ENCODE assay signal across 21 cellular contexts in genomic region chr1:81135524-81135923, GRCh38.
DNase-seq lines count a peak whose midpoint lies in the region; ATAC-seq and TF ChIP-seq lines count a peak whose summit lies in the region.
"Had no signal": no experiment of that assay in that cellular context is flagged by ENCODE, and none has a peak within 500 bp of the region (broad histone marks: within the 10 kb centered on the region; RNA-seq: fewer than 3 reads in every experiment).

No MANE protein-coding gene starts in this region.

- H3K23me2 ChIP-seq in H9 (ENCODE audit: insufficient read length, low read depth, low read length, poor library complexity, severe bottlenecking): no peaks in the 10 kb centered on the region

- ATAC-seq in WTC11: peak; percentile 55
- ATAC-seq: A549 had no signal

- POLR2A ChIA-PET in WTC11 (lab: Charles Lee): interaction anchor here (0.6 kb wide), 1 partner anchor 13 kb away, joined by 3 read pairs; no protein-coding TSS in a partner anchor

- H2BK12ac ChIP-seq in H9 (ENCODE audit: insufficient read length, low read depth, low read length) (no peak overlapping the region), neuronal stem cell (ENCODE audit: low read length) (no peak overlapping the region)

- peaks cover 2 to 4% of the 10 kb centered on the region in 2 experiments; a peak in 3 of 5 replicates for H3K9me3 Mint-ChIP-seq in H9
- peaks cover 14% of the 10 kb centered on the region for H3K9me3 Mint-ChIP-seq in WTC11
- H3K9me3 Mint-ChIP-seq: CD4-positive, alpha-beta T cell; HFFc6 had no signal

- H3K4me3 Mint-ChIP-seq in H9 (no peak overlapping the region), WTC11 (no peak overlapping the region)
- H3K4me3 Mint-ChIP-seq: CD14-positive monocyte; CD4-positive, alpha-beta T cell; CD8-positive, alpha-beta memory T cell; HFFc6 had no signal

- H3K27me3 ChIP-seq in H9 (ENCODE audit: insufficient read depth, low read length) (no peaks in the 10 kb centered on the region), neuronal stem cell (ENCODE audit: control insufficient read depth in 3 of 3, insufficient read depth in 3 of 3, low read depth in 1 of 3, low read length in 3 of 3) (no peaks in the 10 kb centered on the region), ovary (peaks cover 3% of the 10 kb centered on the region)
- H3K27me3 ChIP-seq: BE2C; BLaER1 treated with 17β-estradiol and CSF1 and Interleukin-3, amounts not matched to agents 10 nM and 100 nM had no signal

- H3K27ac Mint-ChIP-seq in H9: no peak overlapping the region; a peak in 1 of 7 replicates
- H3K27ac Mint-ChIP-seq in WTC11: no peak overlapping the region
- H3K27ac Mint-ChIP-seq: CD14-positive monocyte; CD4-positive, alpha-beta T cell; HFFc6 had no signal

- no peak overlapping the region for H2BK5ac ChIP-seq in H9 (ENCODE audit: insufficient read length, low read length)
- H2BK5ac ChIP-seq in neuronal stem cell (ENCODE audit: low read length): no peak overlapping the region

- H3K27me3 Mint-ChIP-seq in H9 (ENCODE audit: low read depth) (no peaks in the 10 kb centered on the region), WTC11 (ENCODE audit: low read depth) (no peaks in the 10 kb centered on the region)
- H3K27me3 Mint-ChIP-seq: CD4-positive, alpha-beta T cell; CD8-positive, alpha-beta memory T cell had no signal

- CTCF ChIA-PET in WTC11 (lab: Charles Lee): no interaction called here

- H3K18ac ChIP-seq in H9 (ENCODE audit: insufficient read length, low read depth, low read length): no peak overlapping the region
- H3K18ac ChIP-seq in neuronal stem cell (ENCODE audit: low read length): no peak overlapping the region

- no peak overlapping the region for H3T11ph ChIP-seq in H9 (ENCODE audit: low read length)

- no peak overlapping the region for H3K4me3 ChIP-seq in neuronal stem cell (ENCODE audit: low read length in 2 of 2)
- no peak overlapping the region for H3K4me3 ChIP-seq in ovary
- H3K4me3 ChIP-seq: A549; BLaER1 treated with 17β-estradiol and CSF1 and Interleukin-3, amounts not matched to agents 10 nM and 100 nM; HAP-1 had no signal

- DNase-seq in H9 (no peak), WTC11 (ENCODE audit: low spot score) (no peak), inferior parietal cortex (ENCODE audit: extremely low spot score) (peak; percentile 6), neuronal stem cell (ENCODE audit: low spot score) (no peak), ovary (no peak), DMS79 (lab: John Stamatoyannopoulos, UW) (no peak)
- DNase-seq in activated CD8-positive, alpha-beta memory T cell treated with anti-CD3 and anti-CD28 coated beads, Interleukin-2, amount 50 U/mL, for 48 hours: no peak
- DNase-seq: 8988T; ACHN; AML-193; BE2C; CD4-positive, alpha-beta T cell; CD8-positive, alpha-beta memory T cell; DMS 273 treated with DMSO at 0.1 percent for 48 hours; DMS79 treated with DMSO at 0.1 percent for 48 hours; GF-D8; HFFc6 had no signal

- TF ChIP-seq CTCF in H9 (conservative IDR thresholded peaks at IDR 0.05) (no peak), WTC11 (IDR thresholded peaks at IDR 0.05) (no peak), ovary (IDR thresholded peaks at IDR 0.05) (no peak)

- H2AFZ ChIP-seq in H9 (ENCODE audit: low read length) (peak overlapping the region; percentile 85), neuronal stem cell (ENCODE audit: low read length) (peak overlapping the region; percentile 62)

- no peak overlapping the region for H3K4ac ChIP-seq in H9 (ENCODE audit: low read depth, low read length)
- H3K4ac ChIP-seq in neuronal stem cell (ENCODE audit: low read length): no peak overlapping the region

- H3K36me3 Mint-ChIP-seq in H9 (ENCODE audit: insufficient read depth in 1 of 3, low read depth in 3 of 3) (peaks cover under 1 to 8% (median 3%) of the 10 kb centered on the region in 3 experiments; a peak in 4 of 7 replicates), WTC11 (peaks cover 6% of the 10 kb centered on the region)
- H3K36me3 Mint-ChIP-seq: CD14-positive monocyte; CD8-positive, alpha-beta memory T cell had no signal

- TF ChIP-seq POLR2A in ovary (IDR thresholded peaks at IDR 0.05): no peak

- H2BK120ac ChIP-seq in H9 (ENCODE audit: low read depth, low read length, poor library complexity, severe bottlenecking): no peak overlapping the region
- H2BK120ac ChIP-seq in neuronal stem cell (ENCODE audit: low read depth, low read length): no peak overlapping the region

- no peak for TF ChIP-seq EP300 in ovary (IDR thresholded peaks at IDR 0.05)

- peaks cover 0 to 3% of the 10 kb centered on the region in 2 experiments; a peak in 1 of 4 replicates for H3K4me1 Mint-ChIP-seq in H9
- H3K4me1 Mint-ChIP-seq in WTC11: no peaks in the 10 kb centered on the region
- H3K4me1 Mint-ChIP-seq: CD8-positive, alpha-beta memory T cell had no signal

- H4K5ac ChIP-seq in H9 (ENCODE audit: insufficient read length, low read depth, low read length): no peak overlapping the region

- WGBS in H9 (ENCODE audit: extremely low coverage, insufficient read length, low lambda C conversion rate): no CpG with 5 or more reads among the region's 6 CpGs
- no CpG with 5 or more reads among the region's 6 CpGs for WGBS in neuronal stem cell (ENCODE audit: extremely low coverage in 2 of 2, insufficient read length in 2 of 2, insufficient replicate concordance in 1 of 2), 2 donors
- 93 to 97% (median 95%) methylated on average over 6 of the region's 6 CpGs for WGBS in ovary, 3 donors

- no peaks in the 10 kb centered on the region for H4K20me1 ChIP-seq in H9 (ENCODE audit: control insufficient read depth, insufficient read depth, insufficient read length)
- H4K20me1 ChIP-seq: BLaER1 treated with 17β-estradiol and CSF1 and Interleukin-3, amounts not matched to agents 10 nM and 100 nM had no signal

- H3K36me3 ChIP-seq in neuronal stem cell (replicated peaks in 1 of 2; ENCODE audit: control insufficient read depth in 2 of 2, insufficient read depth in 2 of 2, low read length in 2 of 2): no peaks in the 10 kb centered on the region
- no peaks in the 10 kb centered on the region for H3K36me3 ChIP-seq in ovary
- H3K36me3 ChIP-seq: BE2C; BLaER1 treated with 17β-estradiol and CSF1 and Interleukin-3, amounts not matched to agents 10 nM and 100 nM; HAP-1 had no signal

- H3K79me1 ChIP-seq in H9 (ENCODE audit: insufficient read depth, low read depth, low read length, poor library complexity, severe bottlenecking): no peaks in the 10 kb centered on the region
- H3K79me1 ChIP-seq in neuronal stem cell (ENCODE audit: low read depth, low read length): no peaks in the 10 kb centered on the region

- no peaks in the 10 kb centered on the region for H3K79me2 ChIP-seq in H9 (ENCODE audit: insufficient read depth, low read length)

- H3K9ac ChIP-seq in H9 (ENCODE audit: extremely low read depth, insufficient read length, low read length) (no peak overlapping the region), neuronal stem cell (ENCODE audit: low read depth, low read length, poor library complexity) (no peak overlapping the region)
- H3K9ac ChIP-seq: BLaER1 treated with 17β-estradiol and CSF1 and Interleukin-3, amounts not matched to agents 10 nM and 100 nM had no signal

- H3K23ac ChIP-seq in H9 (ENCODE audit: insufficient read length, low read depth, low read length) (no peak overlapping the region), neuronal stem cell (ENCODE audit: low read depth, low read length, poor library complexity) (no peak overlapping the region)

- H2BK15ac ChIP-seq in H9 (ENCODE audit: low read depth, low read length) (no peak overlapping the region), neuronal stem cell (ENCODE audit: low read length) (no peak overlapping the region)

- H4K8ac ChIP-seq in H9 (replicated peaks; ENCODE audit: insufficient read length, low read depth, low read length) (no peak overlapping the region), neuronal stem cell (ENCODE audit: low read depth, low read length) (no peak overlapping the region)

- H3K4me2 ChIP-seq in H9 (ENCODE audit: insufficient read depth, insufficient read length, low read length) (no peak overlapping the region), neuronal stem cell (ENCODE audit: insufficient read depth, low read length, poor library complexity, severe bottlenecking) (no peak overlapping the region)
- H3K4me2 ChIP-seq: A549; BLaER1 treated with 17β-estradiol and CSF1 and Interleukin-3, amounts not matched to agents 10 nM and 100 nM had no signal

- H4K91ac ChIP-seq in H9 (ENCODE audit: insufficient read length, low read depth, low read length): no peak overlapping the region
- no peak overlapping the region for H4K91ac ChIP-seq in neuronal stem cell (ENCODE audit: low read depth, low read length, poor library complexity)

- no peaks in the 10 kb centered on the region for H3K9me3 ChIP-seq in H9 (ENCODE audit: control insufficient read depth, low read depth, low read length)
- no peaks in the 10 kb centered on the region for H3K9me3 ChIP-seq in neuronal stem cell (replicated peaks in 1 of 2; ENCODE audit: control insufficient read depth in 2 of 2, insufficient read depth in 1 of 2, low read depth in 1 of 2, low read length in 2 of 2)
- H3K9me3 ChIP-seq in ovary: no peaks in the 10 kb centered on the region
- H3K9me3 ChIP-seq: A549; BE2C; BLaER1 treated with 17β-estradiol and CSF1 and Interleukin-3, amounts not matched to agents 10 nM and 100 nM; HAP-1 had no signal

- H2AK5ac ChIP-seq in H9 (ENCODE audit: insufficient read length, low read length) (no peak overlapping the region), neuronal stem cell (ENCODE audit: low read depth, low read length) (no peak overlapping the region)

- H2BK20ac ChIP-seq in H9 (ENCODE audit: low read depth, low read length, poor library complexity, severe bottlenecking): no peak overlapping the region

- no peak overlapping the region for H3K56ac ChIP-seq in H9 (ENCODE audit: insufficient read length, low read depth, low read length)

- H3K14ac ChIP-seq in H9 (ENCODE audit: insufficient read depth, low read length): no peak overlapping the region
- H3K14ac ChIP-seq in neuronal stem cell (ENCODE audit: low read length): no peak overlapping the region

- no peaks in the 10 kb centered on the region for H3K4me1 ChIP-seq in H9 (ENCODE audit: insufficient read depth, low read length)
- H3K4me1 ChIP-seq in neuronal stem cell (ENCODE audit: control insufficient read depth in 2 of 2, insufficient read depth in 1 of 2, low read depth in 1 of 2, low read length in 2 of 2): no peaks in the 10 kb centered on the region
- H3K4me1 ChIP-seq in ovary (ENCODE audit: insufficient read depth): no peaks in the 10 kb centered on the region
- H3K4me1 ChIP-seq: A549, BE2C, HAP-1 had no signal

- no peak overlapping the region for H3K27ac ChIP-seq in H9 (ENCODE audit: insufficient read length, low read depth, low read length)
- no peak overlapping the region for H3K27ac ChIP-seq in neuronal stem cell (replicated peaks; ENCODE audit: low read length)
- no peak overlapping the region for H3K27ac ChIP-seq in ovary
- H3K27ac ChIP-seq: A549; BLaER1 treated with 17β-estradiol and CSF1 and Interleukin-3, amounts not matched to agents 10 nM and 100 nM had no signal

- intact Hi-C loops in ovary (cut with DNase I): no loop called here

TF ChIP-seq in WTC11, 78 proteins besides CTCF, POLR2A, EP300 and RAD21 (continues in another document):
- no peak for TF ChIP-seq NR2C2 (CRISPR knock-in tag; IDR thresholded peaks at IDR 0.05)
